Comparison of ENCODE assay signal across 27 cellular contexts in genomic region chr4:78599147-78599546, GRCh38. TPM values are rescaled to one million over a fixed set of nuclear protein-coding genes. Genes with fewer than 3 reads are reported as not detected.
"Had no signal": no experiment of that assay in that cellular context is flagged by ENCODE, and none has a peak within 500 bp of the region (broad histone marks: within the 10 kb centered on the region; RNA-seq: fewer than 3 reads in every experiment).

No MANE protein-coding gene starts in this region.

- H3K4me1 Mint-ChIP-seq: immature natural killer cell; naive thymus-derived CD8-positive, alpha-beta T cell; neural crest cell had no signal

- H3K27ac Mint-ChIP-seq: immature natural killer cell; naive thymus-derived CD8-positive, alpha-beta T cell; nephron; progenitor cell of endocrine pancreas; stimulated activated naive B cell treated with anti-CD40 and anti-IgM and Interleukin-4, amounts not matched to agents 10 μg/mL and 1 μg/mL and 100 μg/mL, for 72 hours had no signal

- H3K9me3 Mint-ChIP-seq: immature natural killer cell; naive thymus-derived CD8-positive, alpha-beta T cell; nephron; stimulated activated naive B cell treated with anti-CD40 and anti-IgM and Interleukin-4, amounts not matched to agents 10 μg/mL and 1 μg/mL and 100 μg/mL, for 72 hours had no signal

- H3K27me3 Mint-ChIP-seq: progenitor cell of endocrine pancreas had no signal

- H3K27ac ChIP-seq: left lung, lower lobe of right lung, skin epidermis, stomach, thoracic aorta, tibial artery, uterus had no signal

- H3K4me3 Mint-ChIP-seq: immature natural killer cell; naive thymus-derived CD8-positive, alpha-beta T cell; nephron; neural crest cell; stimulated activated naive B cell treated with anti-CD40 and anti-IgM and Interleukin-4, amounts not matched to agents 10 μg/mL and 1 μg/mL and 100 μg/mL, for 72 hours had no signal

- DNase-seq: hypothalamus; immature natural killer cell; kidney; left colon; lower lobe of right lung; mammary epithelial cell; mesenchymal stem cell; naive thymus-derived CD8-positive, alpha-beta T cell; occipital lobe; stimulated activated CD4-positive, alpha-beta T cell treated with anti-CD3 and anti-CD28 coated beads, Interleukin-12 subunit alpha, Interleukin-12 subunit beta, amount 100 ng/mL, for 4 hours; stimulated activated CD4-positive, alpha-beta T cell treated with anti-CD3 and anti-CD28 coated beads, Interleukin-15, amount 100 ng/mL, for 24 hours; stimulated activated CD4-positive, alpha-beta T cell treated with anti-CD3 and anti-CD28 coated beads, Interleukin-2, amount 100 ng/mL, for 24 hours; stimulated activated CD4-positive, alpha-beta T cell treated with anti-CD3 and anti-CD28 coated beads, Interleukin-4, amount 100 ng/mL, for 1 hour; stimulated activated naive B cell treated with anti-CD40 and anti-IgM and Interleukin-4, amounts not matched to agents 10 μg/mL and 1 μg/mL and 100 μg/mL, for 72 hours; stimulated activated naive CD8-positive, alpha-beta T cell treated with anti-CD3 and anti-CD28 coated beads, Interleukin-15, Interleukin-2, amounts not matched to agents 100 U/mL and 50 U/mL, for 24 hours; stomach; trophoblast cell; uterus had no signal

- H3K4me3 ChIP-seq: left lung, lower lobe of right lung, right atrium auricular region, skin epidermis, stomach, thoracic aorta, tibial artery, uterus had no signal

- H3K36me3 ChIP-seq: right atrium auricular region, thoracic aorta, uterus had no signal

- H3K9me3 ChIP-seq: left lung, lower lobe of right lung, right atrium auricular region, stomach, thoracic aorta, tibial artery, uterus had no signal

- H3K4me1 ChIP-seq: left lung, lower lobe of right lung, uterus had no signal

- H3K27me3 ChIP-seq: left lung, right atrium auricular region, stomach, tibial artery, uterus had no signal

- H3K36me3 Mint-ChIP-seq: immature natural killer cell; stimulated activated naive B cell treated with anti-CD40 and anti-IgM and Interleukin-4, amounts not matched to agents 10 μg/mL and 1 μg/mL and 100 μg/mL, for 72 hours had no signal

- ATAC-seq: left colon; left lung; naive thymus-derived CD8-positive, alpha-beta T cell; stimulated activated naive B cell treated with anti-CD40 and anti-IgM and Interleukin-4, amounts not matched to agents 10 μg/mL and 1 μg/mL and 100 μg/mL, for 72 hours; stimulated activated naive CD8-positive, alpha-beta T cell treated with anti-CD3 and anti-CD28 coated beads, Interleukin-15, Interleukin-2, amounts not matched to agents 100 U/mL and 50 U/mL, for 24 hours had no signal

- FAIRE-seq: islet of Langerhans, kidney had no signal

RNA-seq across cellular contexts. Expression of gene ANXA3, which starts 47.6 kb away (rescaled TPM):
- total RNA-seq: naive thymus-derived CD8-positive, alpha-beta T cell; neural crest cell had no signal
- polyA plus RNA-seq: immature natural killer cell; naive thymus-derived CD8-positive, alpha-beta T cell had no signal
